In the genomic region with DNA sequence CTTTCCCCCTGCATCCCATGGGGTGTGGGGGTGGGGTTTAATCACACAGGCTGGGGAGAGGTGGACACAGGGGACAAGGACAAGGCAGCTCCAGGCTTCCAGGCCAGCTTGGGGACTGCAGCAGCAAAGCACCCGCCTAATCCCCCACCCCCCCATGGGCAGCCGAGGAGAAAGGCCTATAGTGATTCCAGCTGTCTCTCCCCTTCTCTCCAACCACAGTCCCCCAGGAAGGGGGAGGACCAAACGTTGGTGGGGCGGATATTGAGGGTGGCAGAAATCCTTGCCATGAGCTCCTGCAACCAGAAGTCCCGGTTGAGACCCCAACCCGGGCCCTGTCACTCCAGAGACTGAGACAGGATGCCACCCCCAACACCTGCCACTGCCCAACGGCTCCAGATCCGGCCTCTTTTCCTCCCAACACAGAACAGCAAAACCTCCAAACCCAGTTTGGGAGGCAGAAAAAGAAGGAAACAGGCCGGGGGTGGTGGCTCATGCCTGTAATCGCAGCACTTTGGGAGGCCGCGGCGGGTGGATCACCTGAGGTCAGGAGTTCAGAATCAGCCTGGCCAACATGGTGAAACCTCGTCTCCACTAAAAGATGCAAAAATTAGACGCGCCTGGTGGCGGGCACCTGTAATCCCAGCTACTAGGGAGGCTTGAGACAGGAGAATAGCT, we compare ENCODE assay signal across 9 cellular contexts. TPM values are rescaled to one million over a fixed set of nuclear protein-coding genes. Genes with fewer than 3 reads are reported as not detected.
DNase-seq lines count a peak whose midpoint lies in the region; ATAC-seq and TF ChIP-seq lines count a peak whose summit lies in the region.
"Had no signal": no experiment of that assay in that cellular context is flagged by ENCODE, and none has a peak within 500 bp of the region (broad histone marks: within the 10 kb centered on the region; RNA-seq: fewer than 3 reads in every experiment).

No MANE protein-coding gene starts in this region.

- H3K36me3 Mint-ChIP-seq in Calu3 (ENCODE audit: insufficient read depth, unreplicated experiment) (peaks cover 85% of the 10 kb centered on the region), T-helper 17 cell (ENCODE audit: low read depth) (peaks cover 2% of the 10 kb centered on the region)

- intact Hi-C loops in Calu3 (cut with micrococcal nuclease; ENCODE audit: unreplicated experiment) (loop anchor here (2.0 kb wide), 1 partner anchor 19 kb away; no protein-coding TSS in a partner anchor), psoas muscle (cut with DNase I) (no loop called here)

- no peak for DNase-seq in Calu3
- DNase-seq in T-helper 17 cell: no peak
- no peak for DNase-seq in psoas muscle
- DNase-seq in activated CD4-positive, CD25-positive, alpha-beta regulatory T cell (lab: John Stamatoyannopoulos, UW): no peak
- DNase-seq in central memory CD4-positive, alpha-beta T cell: no peak

- H3K4me3 Mint-ChIP-seq in Calu3 (ENCODE audit: low read depth, unreplicated experiment) (peak overlapping the region; percentile 84), T-helper 17 cell (peak overlapping the region; percentile 82)

- H3K36me3 ChIP-seq in gastroesophageal sphincter: peaks cover 0 to 13% of the 10 kb centered on the region in 2 donors
- H3K36me3 ChIP-seq in psoas muscle (ENCODE audit: insufficient read depth in 1 of 2, low read depth in 1 of 2): peaks cover 0 to 3% of the 10 kb centered on the region in 2 donors

- H3K9me3 ChIP-seq in T-helper 17 cell (ENCODE audit: control insufficient read depth, low read length, poor library complexity, severe bottlenecking) (no peaks in the 10 kb centered on the region), gastroesophageal sphincter (no peaks in the 10 kb centered on the region), psoas muscle (no peaks in the 10 kb centered on the region)

- no peak for TF ChIP-seq POLR2A in gastroesophageal sphincter (IDR thresholded peaks at IDR 0.05)

- no peak for TF ChIP-seq EP300 in gastroesophageal sphincter (IDR thresholded peaks at IDR 0.05)

- peaks cover 0 to 69% (median 8%) of the 10 kb centered on the region in 3 donors for H3K4me1 ChIP-seq in gastroesophageal sphincter
- peaks cover 25% of the 10 kb centered on the region for H3K4me1 ChIP-seq in psoas muscle

- CTCF ChIA-PET in Calu3 (lab: Charles Lee): interaction anchor here (0.6 to 1.4 kb wide), 10 partner anchors 9 to 472 kb away, joined by 3 to 11 read pairs (median 4); no protein-coding TSS in a partner anchor

- H3K4me3 ChIP-seq in gastroesophageal sphincter: peak overlapping the region; percentile 13 to 83
- peak overlapping the region; percentile 77 for H3K4me3 ChIP-seq in psoas muscle
- H3K4me3 ChIP-seq: GM12878 had no signal

- H3K27ac Mint-ChIP-seq in Calu3 (ENCODE audit: unreplicated experiment) (peak overlapping the region; percentile 96), T-helper 17 cell (peak overlapping the region; percentile 29)

- H3K27me3 ChIP-seq in gastroesophageal sphincter (no peaks in the 10 kb centered on the region), psoas muscle (ENCODE audit: insufficient read depth in 3 of 3, low read length in 2 of 3) (peaks cover 0 to 17% (median 2%) of the 10 kb centered on the region in 3 donors)

- TF ChIP-seq CTCF in Calu3 (IDR thresholded peaks at IDR 0.05; ENCODE audit: unreplicated experiment) (no peak), gastroesophageal sphincter (IDR thresholded peaks at IDR 0.05) (no peak), psoas muscle (IDR thresholded peaks at IDR 0.05) (no peak)

- BruUV-seq in Calu3 (replicated peaks; lab: Mats Ljungman, UMichigan): TSS peak; percentile 37

- ATAC-seq in T-helper 17 cell: no peak
- ATAC-seq in gastroesophageal sphincter: no peak
- no peak for ATAC-seq in psoas muscle
- no peak for ATAC-seq in GM18870 (IDR thresholded peaks at IDR 0.05; ENCODE audit: unreplicated experiment)
- ATAC-seq in HG02642 (IDR thresholded peaks at IDR 0.05; ENCODE audit: poor library complexity, unreplicated experiment): no peak

- H3K27ac ChIP-seq in gastroesophageal sphincter: peak overlapping the region in 3 of 4 donors; percentile 54 to 90 (median 87)
- peak overlapping the region; percentile 72 for H3K27ac ChIP-seq in psoas muscle

- peaks cover 36% of the 10 kb centered on the region for H3K4me1 Mint-ChIP-seq in Calu3 (ENCODE audit: low read depth, unreplicated experiment)
- H3K4me1 Mint-ChIP-seq in T-helper 17 cell: peaks cover 35% of the 10 kb centered on the region

- WGBS in gastroesophageal sphincter (ENCODE audit: low coverage in 1 of 2), 2 donors: 20 to 27% methylated on average over 2 to 3 of the region's 17 CpGs
- WGBS in psoas muscle, 3 donors: 36 to 46% (median 42%) methylated on average over 16 to 17 of the region's 17 CpGs

- no peaks in the 10 kb centered on the region for H3K27me3 Mint-ChIP-seq in Calu3 (ENCODE audit: unreplicated experiment)
- H3K27me3 Mint-ChIP-seq in T-helper 17 cell: no peaks in the 10 kb centered on the region

- H3K9me3 Mint-ChIP-seq in Calu3 (ENCODE audit: low read depth, unreplicated experiment): no peaks in the 10 kb centered on the region

RNA-seq across cellular contexts. Expression of a gene that starts 1.7 kb away (rescaled TPM):
- total RNA-seq in Calu3 (2022) (130 and 161 TPM in 2 replicates), T-helper 17 cell (not detected), gastroesophageal sphincter (10 to 100 TPM in 2 of 4 donors, 1 to 10 TPM in 2; 8.9 to 16.1 (median 12.4) TPM), psoas muscle (1 to 10 TPM; 3.0 to 7.0 (median 3.5) TPM)
- 1 to 10 TPM; 1.3 to 8.0 (median 1.5) TPM for polyA plus RNA-seq in psoas muscle

RNA-seq across cellular contexts. Expression of a gene that starts 58.3 kb away (rescaled TPM):
- total RNA-seq in Calu3 (2022) (16.6 and 17.2 TPM in 2 replicates), T-helper 17 cell (1 to 10 TPM; 9.1 to 9.3 TPM), gastroesophageal sphincter (1 to 10 TPM; 2.8 to 3.6 (median 3.4) TPM), psoas muscle (1 to 10 TPM; 1.1 to 1.8 (median 1.3) TPM)
- 1 to 10 TPM in 2 of 3 donors, under 1 TPM in 1; 0.99 to 2.4 (median 1.3) TPM for polyA plus RNA-seq in psoas muscle
